8 cellular contexts compared by ENCODE assay signal in genomic region chr20:5119435-5120188, GRCh38. TPM values are rescaled to one million over a fixed set of nuclear protein-coding genes. Genes with fewer than 3 reads are reported as not detected.
A peak's percentile ranks its signal among the peaks of the same experiment; 100 is the strongest.
DNase-seq lines count a peak whose midpoint lies in the region; ATAC-seq, FAIRE-seq and TF ChIP-seq lines count a peak whose summit lies in the region.

Gene PCNA, minus strand, starts transcription at chr20:5119958. Its CDS starts 160 bp downstream, at chr20:5119798.

- peak within 1 kb of the TSS; percentile 83 for H3K9ac ChIP-seq in trophoblast cell (ENCODE audit: low read length)

- peak within 1 kb of the TSS; percentile 21 for H2AK5ac ChIP-seq in trophoblast cell (ENCODE audit: low read length)

- H2BK12ac ChIP-seq in trophoblast cell (ENCODE audit: low read length), result no peak within 1 kb of the TSS

- peak within 1 kb of the TSS; percentile 54 for H4K91ac ChIP-seq in trophoblast cell (ENCODE audit: low read depth, low read length)

- peaks cover 13% of the 10 kb centered on the region for H3K79me2 ChIP-seq in trophoblast cell (ENCODE audit: control insufficient read depth, insufficient read depth, low read length, poor library complexity)

- peak within 1 kb of the TSS; percentile 70 for H3K18ac ChIP-seq in trophoblast cell (ENCODE audit: low read length)

- H2BK5ac ChIP-seq in trophoblast cell (ENCODE audit: low read depth, low read length, poor library complexity), result peak within 1 kb of the TSS; percentile 95

- no peaks in the 10 kb centered on the region for H3K9me3 Mint-ChIP-seq in T-cell

- H3K36me3 ChIP-seq in cardiac muscle cell (peaks cover 19% of the 10 kb centered on the region), trophoblast cell (ENCODE audit: control insufficient read depth in 1 of 2, insufficient read depth in 2 of 2, low read length in 2 of 2) (peaks cover 9 to 16% of the 10 kb centered on the region in 2 experiments), transverse colon (peaks cover 0 to 15% (median 2%) of the 10 kb centered on the region in 4 donors)

- FAIRE-seq in GM12891 (lab: Jason Lieb, UNC), result peak; percentile 100

- H3K14ac ChIP-seq in trophoblast cell (ENCODE audit: low read length), result peak within 1 kb of the TSS; percentile 71

- intact Hi-C loops in transverse colon (cut with DNase I; ENCODE audit: low total_unique reads), result no loop called here

- 0 to 1% (median 0%) methylated on average over 72 of the region's 72 CpGs for WGBS in adipose tissue, 3 donors
- no CpG with 5 or more reads among the region's 72 CpGs for WGBS in trophoblast cell (ENCODE audit: extremely low coverage, insufficient coverage, insufficient read length)
- 0% methylated on average over 38 of the region's 72 CpGs; no CpG with 5 or more reads in 1 of the 2 donors for WGBS in transverse colon (ENCODE audit: low coverage in 1 of 2), 2 donors

- no peak for TF ChIP-seq CTCF in cardiac muscle cell (IDR thresholded peaks at IDR 0.05; ENCODE audit: low read depth, low read length)
- no peak for TF ChIP-seq CTCF in transverse colon (IDR thresholded peaks at IDR 0.05)

- TF ChIP-seq EP300 in transverse colon (IDR thresholded peaks at IDR 0.05; ENCODE audit: low read depth), result no peak

- peaks cover 6% of the 10 kb centered on the region for H3K79me1 ChIP-seq in trophoblast cell (ENCODE audit: low read length)

- H3K4me2 ChIP-seq in trophoblast cell (ENCODE audit: low read length), result peak within 1 kb of the TSS; percentile 78

- POLR2A ChIA-PET in T-cell (lab: Charles Lee), result interaction anchor here (0.6 to 0.9 kb wide), 3 partner anchors 9 to 306 kb away, joined by 3 to 8 read pairs (median 5); no protein-coding TSS in a partner anchor

- peaks cover 23% of the 10 kb centered on the region for H3K36me3 Mint-ChIP-seq in T-cell

- H3K4me3 ChIP-seq in cardiac muscle cell (peak within 1 kb of the TSS; percentile 49), trophoblast cell (ENCODE audit: low read depth, low read length) (peak within 1 kb of the TSS; percentile 89), transverse colon (peak within 1 kb of the TSS; percentile 59 to 84 (median 72))

- in situ Hi-C loops in transverse colon (cut with MboI; ENCODE audit: low pct_ligation_motif_present in 1 of 4, low pct_unique_long_range_greater_than_20kb in 1 of 4, low sequenced_read_pairs in 3 of 4), result loop anchor here in 1 of 4 donors (10.0 kb wide), 1 partner anchor 65 kb away; no protein-coding TSS in a partner anchor

- peak within 1 kb of the TSS; percentile 71 for H4K12ac ChIP-seq in trophoblast cell (ENCODE audit: low read depth, low read length)

- no peaks in the 10 kb centered on the region for H3K27me3 Mint-ChIP-seq in T-cell

- no peak within 1 kb of the TSS for H3K23ac ChIP-seq in trophoblast cell (ENCODE audit: low read length)

- H3K4me3 Mint-ChIP-seq in T-cell, result peak within 1 kb of the TSS; percentile 90 to 93 (median 91)

- H4K8ac ChIP-seq in trophoblast cell (ENCODE audit: low read depth, low read length), result peak within 1 kb of the TSS; percentile 91

- peaks cover 37% of the 10 kb centered on the region in 3 donors for H3K4me1 Mint-ChIP-seq in T-cell

- H2AFZ ChIP-seq in trophoblast cell (ENCODE audit: insufficient read depth, low read length, poor library complexity), result peak within 1 kb of the TSS; percentile 69

- peak within 1 kb of the TSS; percentile 78 for H2BK120ac ChIP-seq in trophoblast cell (ENCODE audit: insufficient read depth, low read length, poor library complexity)

- H3K27me3 ChIP-seq in cardiac muscle cell (no peaks in the 10 kb centered on the region), trophoblast cell (ENCODE audit: insufficient read depth, low read length) (no peaks in the 10 kb centered on the region), transverse colon (no peaks in the 10 kb centered on the region)

- H3K4me1 ChIP-seq in cardiac muscle cell (ENCODE audit: low read depth) (no peaks in the 10 kb centered on the region), trophoblast cell (ENCODE audit: control insufficient read depth in 1 of 2, insufficient read depth in 2 of 2, low read length in 2 of 2) (peaks cover 2% of the 10 kb centered on the region in 2 experiments), transverse colon (peaks cover 11 to 24% (median 16%) of the 10 kb centered on the region in 4 donors)

- peak; percentile 87 for DNase-seq in GM12891 (ENCODE audit: insufficient read length, low spot score)
- DNase-seq in NCI-H1436 treated with DMSO at 0.1 percent for 48 hours (lab: John Stamatoyannopoulos, UW), result peak; percentile 95
- DNase-seq in T-cell, result peak; percentile 90 to 98 (median 94)
- peak; percentile 97 to 98 for DNase-seq in cardiac muscle cell (ENCODE audit: low read depth in 1 of 2, low spot score in 1 of 2)
- DNase-seq in trophoblast cell, result peak; percentile 97
- DNase-seq in transverse colon, result peak; percentile 98

- H3K9me3 ChIP-seq in cardiac muscle cell (ENCODE audit: low read depth) (no peaks in the 10 kb centered on the region), trophoblast cell (ENCODE audit: insufficient read depth, low read depth, low read length) (no peaks in the 10 kb centered on the region), transverse colon (no peaks in the 10 kb centered on the region)

- peak within 1 kb of the TSS; percentile 91 for H3K4ac ChIP-seq in trophoblast cell (ENCODE audit: low read depth, low read length)

- ATAC-seq in HG02840 (IDR thresholded peaks at IDR 0.05; ENCODE audit: low FRiP score, unreplicated experiment) (peak; percentile 95), T-cell (replicated peaks in 1 of 4) (peak; percentile 89 to 96 (median 94))

- TF ChIP-seq POLR2A in GM12891 (IDR thresholded peaks at IDR 0.05; ENCODE audit: low read depth, low read length) (peak; percentile 99), transverse colon (IDR thresholded peaks at IDR 0.05) (peak; percentile 89)

- H3K27ac Mint-ChIP-seq in T-cell, result peak within 1 kb of the TSS; percentile 94 to 97

- CTCF ChIA-PET in T-cell (lab: Charles Lee), result interaction anchor here (0.7 to 2.1 kb wide), 3 partner anchors 49 to 73 kb away, joined by 4 to 9 read pairs (median 5); no protein-coding TSS in a partner anchor

- H3K27ac ChIP-seq in adipose tissue (ENCODE audit: low read depth, low read length) (peak within 1 kb of the TSS; percentile 13), cardiac muscle cell (peak within 1 kb of the TSS; percentile 13), trophoblast cell (ENCODE audit: low read depth, low read length) (peak within 1 kb of the TSS; percentile 87), transverse colon (peak within 1 kb of the TSS; percentile 92 to 97 (median 96))

TF ChIP-seq in GM12891, 5 proteins besides CTCF, POLR2A, EP300 and RAD21:
- peak; percentile 88 for TF ChIP-seq POU2F2 (IDR thresholded peaks at IDR 0.05; ENCODE audit: low read depth, low read length)
- TF ChIP-seq TAF1 (IDR thresholded peaks at IDR 0.05; ENCODE audit: low read depth, low read length), result peak; percentile 98
- TF ChIP-seq PAX5 (IDR thresholded peaks at IDR 0.05; ENCODE audit: insufficient read depth, low read length, severe bottlenecking), result no peak
- TF ChIP-seq SPI1 (IDR thresholded peaks at IDR 0.05; ENCODE audit: low read depth, low read length), result no peak
- peak; percentile 99 for TF ChIP-seq POLR2AphosphoS5 (IDR thresholded peaks at IDR 0.05; ENCODE audit: low read depth, low read length)

RNA-seq across cellular contexts. Expression of gene PCNA, which starts in this region (rescaled TPM):
- polyA plus RNA-seq in GM12891 (2012; ENCODE audit: low read depth, missing spikeins), result 269 TPM
- total RNA-seq in T-cell (10 to 100 TPM; 30.8 to 54.7 (median 48.2) TPM), cardiac muscle cell (46.6 and 113 TPM in 2 replicates), transverse colon (10 to 100 TPM; 18.3 to 56.7 (median 38.2) TPM)
- polyA plus RNA-seq in adipose tissue (10 to 100 TPM; 23.9 to 42.5 (median 28.3) TPM), cardiac muscle cell (47.0 and 81.2 TPM in 2 replicates)
- 125 and 128 TPM in 2 replicates for polyA plus RNA-seq in trophoblast cell (2013)

Comparison
In these comparisons a context has a peak if more than half of its experiments do, and no peak if none do; other contexts are left out.
1. Peak in every context shown above with its lines: DNase-seq, ATAC-seq, H3K4me3 ChIP-seq and H3K27ac ChIP-seq.
2. H3K27ac ChIP-seq: peak in every context shown above with its lines; median percentile 96 in transverse colon; 87 in trophoblast cell; 13 in adipose tissue; 13 in cardiac muscle cell.